1 cellular context compared by ENCODE assay signal in the genomic region with DNA sequence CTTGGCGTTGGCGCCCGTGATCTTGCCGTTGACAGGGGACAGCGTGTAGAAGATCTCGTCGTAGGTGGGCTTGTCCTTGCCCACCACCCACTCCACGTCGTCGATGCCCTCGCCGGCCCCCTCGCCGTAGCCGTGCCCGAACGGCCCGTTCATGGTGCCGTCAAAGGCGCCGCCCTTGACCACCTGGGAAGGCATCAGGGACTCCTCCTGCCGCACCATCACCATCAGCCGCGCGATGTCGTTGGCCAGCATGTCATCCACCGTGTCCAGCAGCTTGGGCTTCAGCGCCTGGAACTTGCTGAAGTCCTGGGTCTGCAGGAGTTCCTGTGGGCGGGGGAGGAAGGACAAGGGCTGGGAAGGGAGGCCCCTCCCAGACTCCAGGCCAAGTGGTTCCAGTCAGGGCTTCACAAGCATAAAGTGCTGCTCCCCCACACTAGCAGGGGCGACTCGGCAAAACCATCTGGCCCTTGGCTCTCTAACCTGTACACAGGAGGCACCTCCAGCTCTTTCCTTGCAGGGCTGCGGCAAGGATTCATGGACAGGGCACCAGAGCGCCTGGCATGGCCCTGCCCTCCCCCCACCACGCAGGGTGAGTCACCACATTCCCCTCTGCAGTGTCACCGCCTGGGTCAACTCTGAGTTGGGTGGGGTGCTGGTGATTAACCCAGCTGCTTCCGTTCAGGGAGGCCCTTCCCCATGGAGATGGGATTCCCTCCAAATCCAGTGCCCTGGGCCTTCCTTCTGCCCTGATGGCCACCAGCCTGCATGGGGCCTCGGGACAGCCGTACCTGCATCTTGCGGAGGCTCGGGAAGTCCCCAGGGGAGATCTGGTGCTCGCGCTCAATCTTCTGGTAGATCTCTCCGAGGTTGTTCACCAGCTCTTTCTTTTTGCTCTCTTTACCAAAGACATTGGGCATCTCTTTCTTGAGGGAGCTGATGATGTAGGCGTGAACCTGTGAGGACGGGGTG.
TF ChIP-seq lines count a peak whose summit lies in the region.

No MANE protein-coding gene starts in this region.

TF ChIP-seq in K562, 482 proteins besides CTCF, POLR2A, EP300 and RAD21 (continued from another document and continues in another):
- TF ChIP-seq ZNF318 (IDR thresholded peaks at IDR 0.05; ENCODE audit: borderline replicate concordance in 1 of 2, low read depth in 1 of 2) (peak in 1 of 2 experiments; percentile 90; a peak in 2 of 4 replicates), HMG20A (CRISPR knock-in tag; conservative IDR thresholded peaks at IDR 0.05) (no peak), EP400 (IDR thresholded peaks at IDR 0.05) (peak; percentile 66), OTX1 (CRISPR knock-in tag; IDR thresholded peaks at IDR 0.05) (no peak), ZBTB1 (CRISPR knock-in tag; IDR thresholded peaks at IDR 0.05; ENCODE audit: borderline replicate concordance, low read depth) (no peak), ESRRA (IDR thresholded peaks at IDR 0.05; ENCODE audit: borderline replicate concordance, low read depth) (0 out of 2 replicates have a peak, but pooled peaks have one; percentile 20), ZNF444 (CRISPR knock-in tag; IDR thresholded peaks at IDR 0.05) (no peak), ZEB2 (IDR thresholded peaks at IDR 0.05) (peak; percentile 42; the same call in 1 of the 2 replicates), ZBTB34 (CRISPR knock-in tag; IDR thresholded peaks at IDR 0.05) (no peak), ESRRB (CRISPR knock-in tag; IDR thresholded peaks at IDR 0.05; ENCODE audit: borderline replicate concordance) (no peak), E2F1 (CRISPR knock-in tag; IDR thresholded peaks at IDR 0.05) (no peak), SRSF1 (IDR thresholded peaks at IDR 0.05; ENCODE audit: low read depth, low read length) (no peak), YY1 (IDR thresholded peaks at IDR 0.05; ENCODE audit: borderline replicate concordance in 1 of 3, control insufficient read depth in 1 of 3, extremely low read depth in 1 of 3, insufficient read depth in 3 of 3, insufficient read length in 1 of 3, insufficient replicate concordance in 2 of 3, low read depth in 1 of 3, low read length in 2 of 3) (peak in 1 of 3 experiments; percentile 10), MXD1 (CRISPR knock-in tag; IDR thresholded peaks at IDR 0.05; ENCODE audit: borderline replicate concordance, poor library complexity, severe bottlenecking) (no peak)
- TF ChIP-seq, protein P1, sequence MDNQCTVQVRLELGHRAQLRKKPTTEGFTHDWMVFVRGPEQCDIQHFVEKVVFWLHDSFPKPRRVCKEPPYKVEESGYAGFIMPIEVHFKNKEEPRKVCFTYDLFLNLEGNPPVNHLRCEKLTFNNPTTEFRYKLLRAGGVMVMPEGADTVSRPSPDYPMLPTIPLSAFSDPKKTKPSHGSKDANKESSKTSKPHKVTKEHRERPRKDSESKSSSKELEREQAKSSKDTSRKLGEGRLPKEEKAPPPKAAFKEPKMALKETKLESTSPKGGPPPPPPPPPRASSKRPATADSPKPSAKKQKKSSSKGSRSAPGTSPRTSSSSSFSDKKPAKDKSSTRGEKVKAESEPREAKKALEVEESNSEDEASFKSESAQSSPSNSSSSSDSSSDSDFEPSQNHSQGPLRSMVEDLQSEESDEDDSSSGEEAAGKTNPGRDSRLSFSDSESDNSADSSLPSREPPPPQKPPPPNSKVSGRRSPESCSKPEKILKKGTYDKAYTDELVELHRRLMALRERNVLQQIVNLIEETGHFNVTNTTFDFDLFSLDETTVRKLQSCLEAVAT (IDR thresholded peaks at IDR 0.05), result peak in 1 of 2 experiments; percentile 89; a peak in 2 of 4 replicates
- TF ChIP-seq, protein P2, sequence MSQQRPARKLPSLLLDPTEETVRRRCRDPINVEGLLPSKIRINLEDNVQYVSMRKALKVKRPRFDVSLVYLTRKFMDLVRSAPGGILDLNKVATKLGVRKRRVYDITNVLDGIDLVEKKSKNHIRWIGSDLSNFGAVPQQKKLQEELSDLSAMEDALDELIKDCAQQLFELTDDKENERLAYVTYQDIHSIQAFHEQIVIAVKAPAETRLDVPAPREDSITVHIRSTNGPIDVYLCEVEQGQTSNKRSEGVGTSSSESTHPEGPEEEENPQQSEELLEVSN (IDR thresholded peaks at IDR 0.05; ENCODE audit: borderline replicate concordance in 1 of 2, extremely low read depth in 1 of 2, insufficient read depth in 1 of 2, insufficient read length in 1 of 2, low read depth in 1 of 2, low read length in 1 of 2, poor library complexity in 1 of 2, severe bottlenecking in 1 of 2), result peak in 1 of 2 experiments; percentile 60
- TF ChIP-seq, protein P3, sequence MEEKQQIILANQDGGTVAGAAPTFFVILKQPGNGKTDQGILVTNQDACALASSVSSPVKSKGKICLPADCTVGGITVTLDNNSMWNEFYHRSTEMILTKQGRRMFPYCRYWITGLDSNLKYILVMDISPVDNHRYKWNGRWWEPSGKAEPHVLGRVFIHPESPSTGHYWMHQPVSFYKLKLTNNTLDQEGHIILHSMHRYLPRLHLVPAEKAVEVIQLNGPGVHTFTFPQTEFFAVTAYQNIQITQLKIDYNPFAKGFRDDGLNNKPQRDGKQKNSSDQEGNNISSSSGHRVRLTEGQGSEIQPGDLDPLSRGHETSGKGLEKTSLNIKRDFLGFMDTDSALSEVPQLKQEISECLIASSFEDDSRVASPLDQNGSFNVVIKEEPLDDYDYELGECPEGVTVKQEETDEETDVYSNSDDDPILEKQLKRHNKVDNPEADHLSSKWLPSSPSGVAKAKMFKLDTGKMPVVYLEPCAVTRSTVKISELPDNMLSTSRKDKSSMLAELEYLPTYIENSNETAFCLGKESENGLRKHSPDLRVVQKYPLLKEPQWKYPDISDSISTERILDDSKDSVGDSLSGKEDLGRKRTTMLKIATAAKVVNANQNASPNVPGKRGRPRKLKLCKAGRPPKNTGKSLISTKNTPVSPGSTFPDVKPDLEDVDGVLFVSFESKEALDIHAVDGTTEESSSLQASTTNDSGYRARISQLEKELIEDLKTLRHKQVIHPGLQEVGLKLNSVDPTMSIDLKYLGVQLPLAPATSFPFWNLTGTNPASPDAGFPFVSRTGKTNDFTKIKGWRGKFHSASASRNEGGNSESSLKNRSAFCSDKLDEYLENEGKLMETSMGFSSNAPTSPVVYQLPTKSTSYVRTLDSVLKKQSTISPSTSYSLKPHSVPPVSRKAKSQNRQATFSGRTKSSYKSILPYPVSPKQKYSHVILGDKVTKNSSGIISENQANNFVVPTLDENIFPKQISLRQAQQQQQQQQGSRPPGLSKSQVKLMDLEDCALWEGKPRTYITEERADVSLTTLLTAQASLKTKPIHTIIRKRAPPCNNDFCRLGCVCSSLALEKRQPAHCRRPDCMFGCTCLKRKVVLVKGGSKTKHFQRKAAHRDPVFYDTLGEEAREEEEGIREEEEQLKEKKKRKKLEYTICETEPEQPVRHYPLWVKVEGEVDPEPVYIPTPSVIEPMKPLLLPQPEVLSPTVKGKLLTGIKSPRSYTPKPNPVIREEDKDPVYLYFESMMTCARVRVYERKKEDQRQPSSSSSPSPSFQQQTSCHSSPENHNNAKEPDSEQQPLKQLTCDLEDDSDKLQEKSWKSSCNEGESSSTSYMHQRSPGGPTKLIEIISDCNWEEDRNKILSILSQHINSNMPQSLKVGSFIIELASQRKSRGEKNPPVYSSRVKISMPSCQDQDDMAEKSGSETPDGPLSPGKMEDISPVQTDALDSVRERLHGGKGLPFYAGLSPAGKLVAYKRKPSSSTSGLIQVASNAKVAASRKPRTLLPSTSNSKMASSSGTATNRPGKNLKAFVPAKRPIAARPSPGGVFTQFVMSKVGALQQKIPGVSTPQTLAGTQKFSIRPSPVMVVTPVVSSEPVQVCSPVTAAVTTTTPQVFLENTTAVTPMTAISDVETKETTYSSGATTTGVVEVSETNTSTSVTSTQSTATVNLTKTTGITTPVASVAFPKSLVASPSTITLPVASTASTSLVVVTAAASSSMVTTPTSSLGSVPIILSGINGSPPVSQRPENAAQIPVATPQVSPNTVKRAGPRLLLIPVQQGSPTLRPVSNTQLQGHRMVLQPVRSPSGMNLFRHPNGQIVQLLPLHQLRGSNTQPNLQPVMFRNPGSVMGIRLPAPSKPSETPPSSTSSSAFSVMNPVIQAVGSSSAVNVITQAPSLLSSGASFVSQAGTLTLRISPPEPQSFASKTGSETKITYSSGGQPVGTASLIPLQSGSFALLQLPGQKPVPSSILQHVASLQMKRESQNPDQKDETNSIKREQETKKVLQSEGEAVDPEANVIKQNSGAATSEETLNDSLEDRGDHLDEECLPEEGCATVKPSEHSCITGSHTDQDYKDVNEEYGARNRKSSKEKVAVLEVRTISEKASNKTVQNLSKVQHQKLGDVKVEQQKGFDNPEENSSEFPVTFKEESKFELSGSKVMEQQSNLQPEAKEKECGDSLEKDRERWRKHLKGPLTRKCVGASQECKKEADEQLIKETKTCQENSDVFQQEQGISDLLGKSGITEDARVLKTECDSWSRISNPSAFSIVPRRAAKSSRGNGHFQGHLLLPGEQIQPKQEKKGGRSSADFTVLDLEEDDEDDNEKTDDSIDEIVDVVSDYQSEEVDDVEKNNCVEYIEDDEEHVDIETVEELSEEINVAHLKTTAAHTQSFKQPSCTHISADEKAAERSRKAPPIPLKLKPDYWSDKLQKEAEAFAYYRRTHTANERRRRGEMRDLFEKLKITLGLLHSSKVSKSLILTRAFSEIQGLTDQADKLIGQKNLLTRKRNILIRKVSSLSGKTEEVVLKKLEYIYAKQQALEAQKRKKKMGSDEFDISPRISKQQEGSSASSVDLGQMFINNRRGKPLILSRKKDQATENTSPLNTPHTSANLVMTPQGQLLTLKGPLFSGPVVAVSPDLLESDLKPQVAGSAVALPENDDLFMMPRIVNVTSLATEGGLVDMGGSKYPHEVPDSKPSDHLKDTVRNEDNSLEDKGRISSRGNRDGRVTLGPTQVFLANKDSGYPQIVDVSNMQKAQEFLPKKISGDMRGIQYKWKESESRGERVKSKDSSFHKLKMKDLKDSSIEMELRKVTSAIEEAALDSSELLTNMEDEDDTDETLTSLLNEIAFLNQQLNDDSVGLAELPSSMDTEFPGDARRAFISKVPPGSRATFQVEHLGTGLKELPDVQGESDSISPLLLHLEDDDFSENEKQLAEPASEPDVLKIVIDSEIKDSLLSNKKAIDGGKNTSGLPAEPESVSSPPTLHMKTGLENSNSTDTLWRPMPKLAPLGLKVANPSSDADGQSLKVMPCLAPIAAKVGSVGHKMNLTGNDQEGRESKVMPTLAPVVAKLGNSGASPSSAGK (IDR thresholded peaks at IDR 0.05), result no peak
